Comparison of ENCODE assay signal across 8 cellular contexts in genomic region chr14:54627718-54628345, GRCh38.
DNase-seq lines count a peak whose midpoint lies in the region; ATAC-seq and TF ChIP-seq lines count a peak whose summit lies in the region.

No MANE protein-coding gene starts in this region.

- no peak for TF ChIP-seq POLR2A in prostate gland (IDR thresholded peaks at IDR 0.05)

- peaks cover 35% of the 10 kb centered on the region for H3K4me1 Mint-ChIP-seq in activated T-helper 1 cell treated with anti-CD3 and anti-CD28 coated beads, Interleukin-12 subunit alpha, Interleukin-12 subunit beta, Interleukin-2, Interleukin-4 antibody, amounts not matched to agents 30 ng/mL and 10 ng/mL and 1 ng/mL, durations not matched to agents 14 hours and 24 hours and 36 hours (ENCODE audit: low read depth)

- no peaks in the 10 kb centered on the region for H3F3A ChIP-seq in PC-3 (ENCODE audit: low read length, unreplicated experiment)

- TF ChIP-seq CTCF in prostate gland (IDR thresholded peaks at IDR 0.05) (no peak), PC-3 (conservative IDR thresholded peaks at IDR 0.05; ENCODE audit: low read depth, low read length) (no peak)

- intact Hi-C loops in activated T-helper 1 cell treated with anti-CD3 and anti-CD28 coated beads, Interleukin-12 subunit alpha, Interleukin-12 subunit beta, Interleukin-2, Interleukin-4 antibody, amounts not matched to agents 30 ng/mL and 10 ng/mL and 1 ng/mL, durations not matched to agents 14 hours and 24 hours and 36 hours (cut with micrococcal nuclease): loop anchor here (1.0 to 5.0 kb wide), 3 partner anchors 44 to 145 kb away; no protein-coding TSS in a partner anchor
- intact Hi-C loops in prostate gland (cut with DNase I): no loop called here
- intact Hi-C loops in PC-3 (cut with micrococcal nuclease): no loop called here

- peaks cover 73% of the 10 kb centered on the region for H3K79me2 ChIP-seq in PC-3 (ENCODE audit: low read length)

- H3K9me3 Mint-ChIP-seq in activated T-helper 1 cell treated with anti-CD3 and anti-CD28 coated beads, Interleukin-12 subunit alpha, Interleukin-12 subunit beta, Interleukin-2, Interleukin-4 antibody, amounts not matched to agents 30 ng/mL and 10 ng/mL and 1 ng/mL, durations not matched to agents 14 hours and 24 hours and 36 hours: peaks cover 11% of the 10 kb centered on the region

- no peak overlapping the region for H3K4me2 ChIP-seq in PC-3 (ENCODE audit: low read length)

- peak; percentile 58 for DNase-seq in stimulated activated CD4-positive, alpha-beta T cell treated with anti-CD3 and anti-CD28 coated beads, Interleukin-15, amount 100 ng/mL, for 24 hours
- DNase-seq in stimulated activated CD4-positive, alpha-beta T cell treated with anti-CD3 and anti-CD28 coated beads, Interleukin-12 subunit alpha, Interleukin-12 subunit beta, amount 100 ng/mL, for 4 hours: no peak
- peak; percentile 36 for DNase-seq in activated T-helper 1 cell treated with anti-CD3 and anti-CD28 coated beads, Interleukin-12 subunit alpha, Interleukin-12 subunit beta, Interleukin-2, Interleukin-4 antibody, amounts not matched to agents 30 ng/mL and 10 ng/mL and 1 ng/mL, durations not matched to agents 14 hours and 24 hours and 36 hours (ENCODE audit: low spot score)
- peak; percentile 55 for DNase-seq in glomerular visceral epithelial cell (ENCODE audit: extremely low spot score)
- no peak for DNase-seq in prostate gland (ENCODE audit: low spot score)
- DNase-seq in PC-3: no peak
- no peak for DNase-seq in NCI-H2171 treated with DMSO at 0.1 percent for 48 hours (lab: John Stamatoyannopoulos, UW)

- H3K27me3 ChIP-seq in prostate gland (replicated peaks; ENCODE audit: insufficient read depth) (no peaks in the 10 kb centered on the region), PC-3 (ENCODE audit: low read length) (no peaks in the 10 kb centered on the region)

- no peaks in the 10 kb centered on the region for H3K4me1 ChIP-seq in prostate gland (replicated peaks)
- peaks cover 7% of the 10 kb centered on the region; the same call in 1 of the 2 replicates for H3K4me1 ChIP-seq in PC-3 (ENCODE audit: insufficient read depth, low read length)

- H3K36me3 ChIP-seq in prostate gland (no peaks in the 10 kb centered on the region), PC-3 (ENCODE audit: low read depth, low read length) (no peaks in the 10 kb centered on the region)

- no peaks in the 10 kb centered on the region for H4K20me1 ChIP-seq in PC-3 (ENCODE audit: low read length)

- H2AFZ ChIP-seq in PC-3 (ENCODE audit: low read length): no peak overlapping the region

- CTCF ChIA-PET in PC-3 (lab: Charles Lee): interaction anchor here (0.6 kb wide), 1 partner anchor 36 kb away, joined by 9 read pairs; no protein-coding TSS in a partner anchor

- H3K4me3 ChIP-seq in prostate gland: no peak overlapping the region
- no peak overlapping the region for H3K4me3 ChIP-seq in PC-3 (ENCODE audit: low read length)

- POLR2A ChIA-PET in PC-3 (lab: Charles Lee; ENCODE audit: unreplicated experiment): no interaction called here

- H3K27ac ChIP-seq in prostate gland (peak overlapping the region; percentile 9 to 11), PC-3 (ENCODE audit: low read length) (no peak overlapping the region)

- H3K36me3 Mint-ChIP-seq in activated T-helper 1 cell treated with anti-CD3 and anti-CD28 coated beads, Interleukin-12 subunit alpha, Interleukin-12 subunit beta, Interleukin-2, Interleukin-4 antibody, amounts not matched to agents 30 ng/mL and 10 ng/mL and 1 ng/mL, durations not matched to agents 14 hours and 24 hours and 36 hours (ENCODE audit: low read depth): peaks cover 2% of the 10 kb centered on the region

- no peaks in the 10 kb centered on the region for H3K27me3 Mint-ChIP-seq in activated T-helper 1 cell treated with anti-CD3 and anti-CD28 coated beads, Interleukin-12 subunit alpha, Interleukin-12 subunit beta, Interleukin-2, Interleukin-4 antibody, amounts not matched to agents 30 ng/mL and 10 ng/mL and 1 ng/mL, durations not matched to agents 14 hours and 24 hours and 36 hours (ENCODE audit: insufficient read depth)

- BruUV-seq in PC-3 (replicated peaks; lab: Mats Ljungman, UMichigan): no TSS peak

- no peak overlapping the region for H3K9ac ChIP-seq in PC-3 (ENCODE audit: low read length)

- H3K9me2 ChIP-seq in PC-3 (replicated peaks; ENCODE audit: low read length): no peaks in the 10 kb centered on the region

- H3K9me3 ChIP-seq in prostate gland (no peaks in the 10 kb centered on the region), PC-3 (ENCODE audit: low read length) (no peaks in the 10 kb centered on the region)

- H3K27ac Mint-ChIP-seq in activated T-helper 1 cell treated with anti-CD3 and anti-CD28 coated beads, Interleukin-12 subunit alpha, Interleukin-12 subunit beta, Interleukin-2, Interleukin-4 antibody, amounts not matched to agents 30 ng/mL and 10 ng/mL and 1 ng/mL, durations not matched to agents 14 hours and 24 hours and 36 hours: peak overlapping the region; percentile 49

- peak; percentile 73 for ATAC-seq in HG03432 (IDR thresholded peaks at IDR 0.05; ENCODE audit: unreplicated experiment)
- no peak for ATAC-seq in PC-3

- WGBS in prostate gland: 52% methylated on average over 11 of the region's 11 CpGs

- peak overlapping the region; percentile 62 for H3K4me3 Mint-ChIP-seq in activated T-helper 1 cell treated with anti-CD3 and anti-CD28 coated beads, Interleukin-12 subunit alpha, Interleukin-12 subunit beta, Interleukin-2, Interleukin-4 antibody, amounts not matched to agents 30 ng/mL and 10 ng/mL and 1 ng/mL, durations not matched to agents 14 hours and 24 hours and 36 hours

Comparison
In these comparisons a context has a peak if more than half of its experiments do, and no peak if none do; other contexts are left out.
1. DNase-seq: peak in stimulated activated CD4-positive, alpha-beta T cell treated with anti-CD3 and anti-CD28 coated beads, Interleukin-15, amount 100 ng/mL, for 24 hours (single experiment), activated T-helper 1 cell treated with anti-CD3 and anti-CD28 coated beads, Interleukin-12 subunit alpha, Interleukin-12 subunit beta, Interleukin-2, Interleukin-4 antibody, amounts not matched to agents 30 ng/mL and 10 ng/mL and 1 ng/mL, durations not matched to agents 14 hours and 24 hours and 36 hours (single experiment) and glomerular visceral epithelial cell (single experiment); none in stimulated activated CD4-positive, alpha-beta T cell treated with anti-CD3 and anti-CD28 coated beads, Interleukin-12 subunit alpha, Interleukin-12 subunit beta, amount 100 ng/mL, for 4 hours (single experiment), prostate gland (single experiment), PC-3 (single experiment) and NCI-H2171 treated with DMSO at 0.1 percent for 48 hours (single experiment).